In genomic region chr14:100529561-100530031, GRCh38 we compare ENCODE assay signal across 1 cellular context.
TF ChIP-seq lines count a peak whose summit lies in the region.

No MANE protein-coding gene starts in this region.

TF ChIP-seq in GM23338, 12 proteins besides CTCF, POLR2A, EP300 and RAD21 (continued from another document):
- TF ChIP-seq REST (IDR thresholded peaks at IDR 0.05; ENCODE audit: unreplicated experiment), result no peak
- TF ChIP-seq JUNB (IDR thresholded peaks at IDR 0.05; ENCODE audit: unreplicated experiment), result no peak
- TF ChIP-seq NANOG (IDR thresholded peaks at IDR 0.05; ENCODE audit: borderline replicate concordance), result no peak
